In the genomic region with DNA sequence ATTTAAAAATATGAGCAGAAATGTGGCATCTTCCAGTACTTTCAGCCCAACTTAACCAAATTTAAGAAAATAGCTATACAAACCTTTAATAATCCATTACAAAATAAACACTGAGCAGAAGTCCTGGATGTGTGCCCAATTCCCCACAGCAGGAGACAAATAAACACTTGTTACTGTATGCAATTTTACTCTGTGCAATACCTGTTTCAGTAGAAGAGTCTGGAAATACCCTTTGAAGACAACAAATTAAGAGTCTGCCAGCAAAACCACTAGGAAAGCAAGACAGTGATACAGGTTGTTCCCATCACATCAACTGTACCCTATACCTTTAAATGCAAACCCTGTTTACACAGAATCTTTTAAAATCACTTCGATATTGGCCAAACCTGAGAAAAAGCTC, we compare ENCODE assay signal across 9 cellular contexts. TPM values are rescaled to one million over a fixed set of nuclear protein-coding genes. Genes with fewer than 3 reads are reported as not detected.
DNase-seq lines count a peak whose midpoint lies in the region; ATAC-seq and TF ChIP-seq lines count a peak whose summit lies in the region.
"Had no signal": no experiment of that assay in that cellular context is flagged by ENCODE, and none has a peak within 500 bp of the region (broad histone marks: within the 10 kb centered on the region; RNA-seq: fewer than 3 reads in every experiment).

No MANE protein-coding gene starts in this region.

- TF ChIP-seq CTCF in VCaP (conservative IDR thresholded peaks at IDR 0.05) (no peak), psoas muscle (IDR thresholded peaks at IDR 0.05) (no peak), GM10248 (IDR thresholded peaks at IDR 0.05; ENCODE audit: control extremely low read depth, extremely low read depth, low read depth, missing control alignments) (no peak)

- intact Hi-C loops in psoas muscle (cut with DNase I): no loop called here

- peak; percentile 75 for ATAC-seq in GM21529 (IDR thresholded peaks at IDR 0.05; ENCODE audit: unreplicated experiment)
- ATAC-seq in psoas muscle: peak; percentile 17 to 75 (median 54)

- peaks cover 89% of the 10 kb centered on the region for H3K4me1 ChIP-seq in psoas muscle

- no peaks in the 10 kb centered on the region for H3K9me3 ChIP-seq in psoas muscle

- H3K27me3 ChIP-seq in psoas muscle (ENCODE audit: insufficient read depth in 3 of 3, low read length in 2 of 3): no peaks in the 10 kb centered on the region

- POLR2A ChIA-PET in GM10248 (lab: Yijun Ruan, JAX): no interaction called here

- CTCF ChIA-PET in GM10248 (lab: Yijun Ruan, JAX): interaction anchor here (1.4 kb wide), 1 partner anchor 17 kb away, joined by 3 read pairs; no protein-coding TSS in a partner anchor

- no peak overlapping the region for H3K4me3 ChIP-seq in psoas muscle

- no peaks in the 10 kb centered on the region for H3K36me3 ChIP-seq in psoas muscle (ENCODE audit: insufficient read depth in 1 of 2, low read depth in 1 of 2)

- 73 to 84% (median 79%) methylated on average over 1 of the region's 1 CpG for WGBS in psoas muscle, 3 donors

- DNase-seq in NCI-H1105 (lab: John Stamatoyannopoulos, UW) (peak; percentile 83), psoas muscle (no peak), SKM-1 (lab: John Stamatoyannopoulos, UW; ENCODE audit: unreplicated experiment) (no peak), GM10248 (ENCODE audit: extremely low spot score) (no peak)
- DNase-seq in activated CD8-positive, alpha-beta memory T cell treated with anti-CD3 and anti-CD28 coated beads, Interleukin-2, amount 50 U/mL, for 48 hours: no peak
- DNase-seq: midbrain had no signal

- peak overlapping the region; percentile 50 for H3K27ac ChIP-seq in VCaP
- no peak overlapping the region for H3K27ac ChIP-seq in psoas muscle

RNA-seq across cellular contexts. Expression of gene RNU4ATAC, which starts 41.4 kb away (rescaled TPM):
- total RNA-seq in psoas muscle: not detected
- not detected for polyA plus RNA-seq in psoas muscle
- total RNA-seq: RPMI7951 had no signal
